ENCODE assay signal across 28 cellular contexts in genomic region chr5:89106479-89106878, GRCh38.
"Had no signal": no experiment of that assay in that cellular context is flagged by ENCODE, and none has a peak within 500 bp of the region (broad histone marks: within the 10 kb centered on the region; RNA-seq: fewer than 3 reads in every experiment).

No MANE protein-coding gene starts in this region.

- H3K4me1 ChIP-seq: heart left ventricle, right atrium auricular region, stomach, suprapubic skin, upper lobe of right lung had no signal

- H3K27ac Mint-ChIP-seq: activated naive CD4-positive, alpha-beta T cell treated with anti-CD3 and anti-CD28 coated beads, Interleukin-2, amount 10 ng/mL, durations not matched to agents 7 days and 5 days; activated naive CD8-positive, alpha-beta T cell treated with anti-CD3 and anti-CD28 coated beads, Interleukin-2, amount 10 ng/mL, durations not matched to agents 7 days and 5 days; activated T-cell treated with anti-CD3 and anti-CD28 coated beads, Interleukin-2, amount 50 U/mL, for 24 hours; memory B cell; naive thymus-derived CD8-positive, alpha-beta T cell; T-helper 17 cell had no signal

- H3K9me3 Mint-ChIP-seq: activated naive CD4-positive, alpha-beta T cell treated with anti-CD3 and anti-CD28 coated beads, Interleukin-2, amount 10 ng/mL, durations not matched to agents 7 days and 5 days; activated naive CD8-positive, alpha-beta T cell treated with anti-CD3 and anti-CD28 coated beads, Interleukin-2, amount 10 ng/mL, durations not matched to agents 7 days and 5 days; memory B cell had no signal

- H3K27me3 ChIP-seq: brain microvascular endothelial cell, heart left ventricle, pancreas, right atrium auricular region, stomach, suprapubic skin, tibial artery, upper lobe of right lung had no signal

- H3K4me1 Mint-ChIP-seq: activated naive CD4-positive, alpha-beta T cell treated with anti-CD3 and anti-CD28 coated beads, Interleukin-2, amount 10 ng/mL, durations not matched to agents 7 days and 5 days; activated naive CD8-positive, alpha-beta T cell treated with anti-CD3 and anti-CD28 coated beads, Interleukin-2, amount 10 ng/mL, durations not matched to agents 7 days and 5 days; memory B cell; naive thymus-derived CD8-positive, alpha-beta T cell; neural crest cell; T-helper 17 cell had no signal

- ATAC-seq: esophagus mucosa; heart left ventricle; naive thymus-derived CD8-positive, alpha-beta T cell; pancreas; stimulated activated memory B cell treated with anti-CD40 and anti-IgM and Interleukin-4, amounts not matched to agents 10 μg/mL and 1 μg/mL and 100 μg/mL, for 72 hours; T-helper 17 cell; upper lobe of right lung had no signal

- H3K36me3 ChIP-seq: brain microvascular endothelial cell, heart left ventricle, pancreas, right atrium auricular region, stomach, suprapubic skin, tibial artery, upper lobe of right lung had no signal

- H3K4me3 Mint-ChIP-seq: activated naive CD4-positive, alpha-beta T cell treated with anti-CD3 and anti-CD28 coated beads, Interleukin-2, amount 10 ng/mL, durations not matched to agents 7 days and 5 days; activated naive CD8-positive, alpha-beta T cell treated with anti-CD3 and anti-CD28 coated beads, Interleukin-2, amount 10 ng/mL, durations not matched to agents 7 days and 5 days; activated T-cell treated with anti-CD3 and anti-CD28 coated beads, Interleukin-2, amount 50 U/mL, for 24 hours; memory B cell; naive thymus-derived CD8-positive, alpha-beta T cell; neural crest cell; stimulated activated memory B cell treated with anti-CD40 and anti-IgM and Interleukin-4, amounts not matched to agents 10 μg/mL and 1 μg/mL and 100 μg/mL, for 72 hours; T-helper 17 cell had no signal

- H3K27me3 Mint-ChIP-seq: activated naive CD4-positive, alpha-beta T cell treated with anti-CD3 and anti-CD28 coated beads, Interleukin-2, amount 10 ng/mL, durations not matched to agents 7 days and 5 days; activated naive CD8-positive, alpha-beta T cell treated with anti-CD3 and anti-CD28 coated beads, Interleukin-2, amount 10 ng/mL, durations not matched to agents 7 days and 5 days; activated T-cell treated with anti-CD3 and anti-CD28 coated beads, Interleukin-2, amount 50 U/mL, for 24 hours; memory B cell; stimulated activated memory B cell treated with anti-CD40 and anti-IgM and Interleukin-4, amounts not matched to agents 10 μg/mL and 1 μg/mL and 100 μg/mL, for 72 hours; T-helper 17 cell had no signal

- H3K36me3 Mint-ChIP-seq: activated naive CD4-positive, alpha-beta T cell treated with anti-CD3 and anti-CD28 coated beads, Interleukin-2, amount 10 ng/mL, durations not matched to agents 7 days and 5 days; activated naive CD8-positive, alpha-beta T cell treated with anti-CD3 and anti-CD28 coated beads, Interleukin-2, amount 10 ng/mL, durations not matched to agents 7 days and 5 days; naive thymus-derived CD8-positive, alpha-beta T cell had no signal

- H3K27ac ChIP-seq: brain microvascular endothelial cell, heart left ventricle, pancreas, right atrium auricular region, stomach, suprapubic skin, tibial artery, upper lobe of right lung had no signal

- H3K4me3 ChIP-seq: heart left ventricle, pancreas, right atrium auricular region, smooth muscle cell, stomach, suprapubic skin, tibial artery, upper lobe of right lung had no signal

- DNase-seq: activated CD4-positive, alpha-beta T cell treated with anti-CD3 and anti-CD28 coated beads for 4 hours; activated CD4-positive, alpha-beta T cell treated with anti-CD3 and anti-CD28 coated beads, Interleukin-2, amount 50 U/mL, for 48 hours; activated CD8-positive, alpha-beta memory T cell treated with anti-CD3 and anti-CD28 coated beads, Interleukin-2, amount 50 U/mL, for 48 hours; activated gamma-delta T cell; activated naive CD4-positive, alpha-beta T cell treated with anti-CD3 and anti-CD28 coated beads, Interleukin-2, amount 10 ng/mL, durations not matched to agents 7 days and 5 days; activated naive CD8-positive, alpha-beta T cell treated with anti-CD3 and anti-CD28 coated beads, Interleukin-2, amount 10 ng/mL, durations not matched to agents 7 days and 5 days; activated T-cell treated with anti-CD3 and anti-CD28 coated beads, Interleukin-2, amount 50 U/mL, for 24 hours; cortex of kidney; heart left ventricle; naive thymus-derived CD8-positive, alpha-beta T cell; nucleus accumbens; pancreas; stimulated activated CD4-positive, alpha-beta T cell treated with anti-CD3 and anti-CD28 coated beads, Interleukin-1b, Interleukin-23, amount 100 ng/mL, for 48 hours; stimulated activated CD4-positive, alpha-beta T cell treated with anti-CD3 and anti-CD28 coated beads, Interleukin-4, amount 100 ng/mL, for 4 hours; stimulated activated CD8-positive, alpha-beta memory T cell treated with anti-CD3 and anti-CD28 coated beads, Interleukin-4, amount 100 ng/mL, for 48 hours; stomach; T-helper 17 cell; T1000; tibial artery; upper lobe of right lung had no signal

- H3K9me3 ChIP-seq: heart left ventricle, pancreas, right atrium auricular region, stomach, suprapubic skin, tibial artery, upper lobe of right lung had no signal
